1 cellular context compared by ENCODE assay signal in the genomic region with DNA sequence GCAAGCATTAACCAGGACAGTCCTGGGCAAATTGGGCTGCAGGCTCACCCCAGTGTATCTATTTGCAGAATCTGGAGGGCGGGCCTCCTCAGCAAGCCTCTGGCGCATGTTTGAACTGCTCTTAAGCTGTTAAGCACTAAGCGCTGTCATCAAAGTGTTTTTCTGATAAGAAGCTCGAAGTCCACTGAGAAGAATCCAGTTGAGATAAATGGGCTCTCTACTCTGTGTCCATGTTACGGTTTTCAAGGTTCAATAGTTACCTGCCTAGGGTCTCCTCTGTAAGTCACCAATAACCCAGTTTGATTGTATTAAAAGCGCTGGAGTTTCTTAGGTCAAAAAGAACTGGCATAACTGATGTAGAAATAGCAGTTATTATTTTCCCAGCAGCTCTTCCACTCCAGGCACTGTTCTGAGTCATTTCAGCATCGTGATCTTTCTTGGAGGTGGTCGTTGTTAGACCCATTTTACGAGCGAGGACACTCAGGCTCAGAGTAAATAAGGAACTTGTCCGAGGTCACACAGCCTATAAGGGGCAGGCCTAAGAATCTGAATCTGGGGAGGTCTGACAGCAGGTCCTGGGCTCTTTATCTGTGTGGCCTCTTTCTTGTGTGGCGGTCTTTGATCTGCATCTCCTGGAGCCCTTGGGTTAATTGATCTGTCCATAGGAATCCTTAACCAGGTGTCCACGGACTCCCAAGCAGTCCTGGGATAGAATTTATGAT.
TF ChIP-seq lines count a peak whose summit lies in the region.

No MANE protein-coding gene starts in this region.

TF ChIP-seq in HepG2, 621 proteins besides CTCF, POLR2A, EP300 and RAD21 (continued from another document and continues in another):
- TF ChIP-seq, protein P1, sequence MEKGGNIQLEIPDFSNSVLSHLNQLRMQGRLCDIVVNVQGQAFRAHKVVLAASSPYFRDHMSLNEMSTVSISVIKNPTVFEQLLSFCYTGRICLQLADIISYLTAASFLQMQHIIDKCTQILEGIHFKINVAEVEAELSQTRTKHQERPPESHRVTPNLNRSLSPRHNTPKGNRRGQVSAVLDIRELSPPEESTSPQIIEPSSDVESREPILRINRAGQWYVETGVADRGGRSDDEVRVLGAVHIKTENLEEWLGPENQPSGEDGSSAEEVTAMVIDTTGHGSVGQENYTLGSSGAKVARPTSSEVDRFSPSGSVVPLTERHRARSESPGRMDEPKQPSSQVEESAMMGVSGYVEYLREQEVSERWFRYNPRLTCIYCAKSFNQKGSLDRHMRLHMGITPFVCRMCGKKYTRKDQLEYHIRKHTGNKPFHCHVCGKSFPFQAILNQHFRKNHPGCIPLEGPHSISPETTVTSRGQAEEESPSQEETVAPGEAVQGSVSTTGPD (CRISPR knock-in tag; IDR thresholded peaks at IDR 0.05) = 0 out of 2 replicates have a peak, but pooled peaks have one; percentile 63
- TF ChIP-seq RXRA (CRISPR knock-in tag; IDR thresholded peaks at IDR 0.05) = peak; percentile 93; the same call in 1 of the 2 replicates
- no peak for TF ChIP-seq SIN3B (IDR thresholded peaks at IDR 0.05; ENCODE audit: low read length)
- no peak; the same call in 1 of the 2 replicates for TF ChIP-seq PHF8 (CRISPR knock-in tag; IDR thresholded peaks at IDR 0.05)
- TF ChIP-seq FOXA1 (IDR thresholded peaks at IDR 0.05) = no peak
- peak; percentile 94 for TF ChIP-seq FOXA1 (CRISPR knock-in tag; IDR thresholded peaks at IDR 0.05)
- no peak for TF ChIP-seq SRY (CRISPR knock-in tag; IDR thresholded peaks at IDR 0.05)
- no peak; the same call in 1 of the 2 replicates for TF ChIP-seq ZNF777 (CRISPR knock-in tag; IDR thresholded peaks at IDR 0.05)
- TF ChIP-seq, protein P2, sequence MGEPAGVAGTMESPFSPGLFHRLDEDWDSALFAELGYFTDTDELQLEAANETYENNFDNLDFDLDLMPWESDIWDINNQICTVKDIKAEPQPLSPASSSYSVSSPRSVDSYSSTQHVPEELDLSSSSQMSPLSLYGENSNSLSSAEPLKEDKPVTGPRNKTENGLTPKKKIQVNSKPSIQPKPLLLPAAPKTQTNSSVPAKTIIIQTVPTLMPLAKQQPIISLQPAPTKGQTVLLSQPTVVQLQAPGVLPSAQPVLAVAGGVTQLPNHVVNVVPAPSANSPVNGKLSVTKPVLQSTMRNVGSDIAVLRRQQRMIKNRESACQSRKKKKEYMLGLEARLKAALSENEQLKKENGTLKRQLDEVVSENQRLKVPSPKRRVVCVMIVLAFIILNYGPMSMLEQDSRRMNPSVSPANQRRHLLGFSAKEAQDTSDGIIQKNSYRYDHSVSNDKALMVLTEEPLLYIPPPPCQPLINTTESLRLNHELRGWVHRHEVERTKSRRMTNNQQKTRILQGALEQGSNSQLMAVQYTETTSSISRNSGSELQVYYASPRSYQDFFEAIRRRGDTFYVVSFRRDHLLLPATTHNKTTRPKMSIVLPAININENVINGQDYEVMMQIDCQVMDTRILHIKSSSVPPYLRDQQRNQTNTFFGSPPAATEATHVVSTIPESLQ (CRISPR knock-in tag; conservative IDR thresholded peaks at IDR 0.05) = 0 out of 2 replicates have a peak, but pooled peaks have one; percentile 87
- TF ChIP-seq ONECUT2 (CRISPR knock-in tag; IDR thresholded peaks at IDR 0.05) = peak; percentile 82
- TF ChIP-seq ZNF331 (CRISPR knock-in tag; IDR thresholded peaks at IDR 0.05) = peak; percentile 97
- TF ChIP-seq SKIL (CRISPR knock-in tag; IDR thresholded peaks at IDR 0.05; ENCODE audit: borderline replicate concordance) = no peak; the same call in 1 of the 2 replicates
- no peak for TF ChIP-seq MXD3 (CRISPR knock-in tag; IDR thresholded peaks at IDR 0.05)
- TF ChIP-seq, protein P3, sequence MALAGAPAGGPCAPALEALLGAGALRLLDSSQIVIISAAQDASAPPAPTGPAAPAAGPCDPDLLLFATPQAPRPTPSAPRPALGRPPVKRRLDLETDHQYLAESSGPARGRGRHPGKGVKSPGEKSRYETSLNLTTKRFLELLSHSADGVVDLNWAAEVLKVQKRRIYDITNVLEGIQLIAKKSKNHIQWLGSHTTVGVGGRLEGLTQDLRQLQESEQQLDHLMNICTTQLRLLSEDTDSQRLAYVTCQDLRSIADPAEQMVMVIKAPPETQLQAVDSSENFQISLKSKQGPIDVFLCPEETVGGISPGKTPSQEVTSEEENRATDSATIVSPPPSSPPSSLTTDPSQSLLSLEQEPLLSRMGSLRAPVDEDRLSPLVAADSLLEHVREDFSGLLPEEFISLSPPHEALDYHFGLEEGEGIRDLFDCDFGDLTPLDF (CRISPR knock-in tag; IDR thresholded peaks at IDR 0.05) = no peak; the same call in 1 of the 2 replicates
- TF ChIP-seq BHLHE40 (IDR thresholded peaks at IDR 0.05; ENCODE audit: low read length) = peak; percentile 53; the same call in 1 of the 2 replicates
- no peak for TF ChIP-seq MTF2 (CRISPR knock-in tag; IDR thresholded peaks at IDR 0.05; ENCODE audit: borderline replicate concordance)
- TF ChIP-seq TAF1 (CRISPR knock-in tag; IDR thresholded peaks at IDR 0.05) = peak; percentile 27; the same call in 1 of the 2 replicates
- no peak for TF ChIP-seq EED (CRISPR knock-in tag; IDR thresholded peaks at IDR 0.05)
- TF ChIP-seq TAF15 (IDR thresholded peaks at IDR 0.05; ENCODE audit: low read depth, low read length, poor library complexity, severe bottlenecking) = no peak
- TF ChIP-seq ZBTB4 (CRISPR knock-in tag; IDR thresholded peaks at IDR 0.05; ENCODE audit: borderline replicate concordance) = no peak
- no peak for TF ChIP-seq DR1 (CRISPR knock-in tag; IDR thresholded peaks at IDR 0.05)
- no peak; the same call in 1 of the 2 replicates for TF ChIP-seq ZNF816 (CRISPR knock-in tag; IDR thresholded peaks at IDR 0.05; ENCODE audit: borderline replicate concordance)
- no peak for TF ChIP-seq GABPA (IDR thresholded peaks at IDR 0.05; ENCODE audit: low read depth, low read length)
- TF ChIP-seq GABPA (CRISPR knock-in tag; IDR thresholded peaks at IDR 0.05; ENCODE audit: low read depth) = 0 out of 2 replicates have a peak, but pooled peaks have one; percentile 37
- TF ChIP-seq SMAD3 (CRISPR knock-in tag; IDR thresholded peaks at IDR 0.05) = peak; percentile 98
- peak; percentile 95 for TF ChIP-seq RXRB (CRISPR knock-in tag; IDR thresholded peaks at IDR 0.05; ENCODE audit: borderline replicate concordance)
- TF ChIP-seq SNRNP70 (IDR thresholded peaks at IDR 0.05; ENCODE audit: low read depth, low read length) = no peak
- peak; percentile 82; the same call in 1 of the 2 replicates for TF ChIP-seq ZNF747 (CRISPR knock-in tag; IDR thresholded peaks at IDR 0.05; ENCODE audit: borderline replicate concordance)
- TF ChIP-seq DNMT1 (CRISPR knock-in tag; IDR thresholded peaks at IDR 0.05) = no peak
- TF ChIP-seq SMC3 (IDR thresholded peaks at IDR 0.05; ENCODE audit: low read length) = peak; percentile 70
- no peak for TF ChIP-seq TOE1 (CRISPR knock-in tag; IDR thresholded peaks at IDR 0.05)
- peak; percentile 96 for TF ChIP-seq ZSCAN5A (CRISPR knock-in tag; IDR thresholded peaks at IDR 0.05; ENCODE audit: borderline replicate concordance)
- TF ChIP-seq ZMYM4 (CRISPR knock-in tag; IDR thresholded peaks at IDR 0.05) = peak; percentile 93
- no peak for TF ChIP-seq SYNCRIP (IDR thresholded peaks at IDR 0.05; ENCODE audit: insufficient read depth, low read depth, low read length)
- no peak for TF ChIP-seq TEF (CRISPR knock-in tag; IDR thresholded peaks at IDR 0.05)
- peak; percentile 68 for TF ChIP-seq ZNF563 (CRISPR knock-in tag; IDR thresholded peaks at IDR 0.05)
- peak; percentile 91 for TF ChIP-seq DNMT3B (CRISPR knock-in tag; conservative IDR thresholded peaks at IDR 0.05)
- TF ChIP-seq, protein P4, sequence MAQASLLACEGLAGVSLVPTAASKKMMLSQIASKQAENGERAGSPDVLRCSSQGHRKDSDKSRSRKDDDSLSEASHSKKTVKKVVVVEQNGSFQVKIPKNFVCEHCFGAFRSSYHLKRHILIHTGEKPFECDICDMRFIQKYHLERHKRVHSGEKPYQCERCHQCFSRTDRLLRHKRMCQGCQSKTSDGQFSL (CRISPR knock-in tag; IDR thresholded peaks at IDR 0.05) = peak; percentile 64; the same call in 1 of the 2 replicates
- TF ChIP-seq KDM6A (CRISPR knock-in tag; IDR thresholded peaks at IDR 0.05; ENCODE audit: low read depth) = peak; percentile 100
- TF ChIP-seq ZNF724P (CRISPR knock-in tag; IDR thresholded peaks at IDR 0.05; ENCODE audit: borderline replicate concordance) = no peak
- TF ChIP-seq BATF2 (CRISPR knock-in tag; IDR thresholded peaks at IDR 0.05) = no peak
- no peak for TF ChIP-seq ZNF713 (CRISPR knock-in tag; IDR thresholded peaks at IDR 0.05)
